13 cellular contexts compared by ENCODE assay signal in genomic region chr9:134606951-134607733, GRCh38. TPM values are rescaled to one million over a fixed set of nuclear protein-coding genes. Genes with fewer than 3 reads are reported as not detected.
A peak's percentile ranks its signal among the peaks of the same experiment; 100 is the strongest.
DNase-seq lines count a peak whose midpoint lies in the region; ATAC-seq and TF ChIP-seq lines count a peak whose summit lies in the region.
"Had no signal": no experiment of that assay in that cellular context is flagged by ENCODE, and none has a peak within 500 bp of the region (broad histone marks: within the 10 kb centered on the region; RNA-seq: fewer than 3 reads in every experiment).

No MANE protein-coding gene starts in this region.

- H3K27me3 Mint-ChIP-seq in WTC11 (ENCODE audit: low read depth), result no peaks in the 10 kb centered on the region; the same call in 1 of the 2 replicates

- 89% methylated on average over 13 of the region's 13 CpGs for WGBS in lung, 2 donors

- peaks cover 14% of the 10 kb centered on the region for H3K9me3 Mint-ChIP-seq in WTC11

- POLR2A ChIA-PET in WTC11 (lab: Charles Lee), result no interaction called here

- H3K27me3 ChIP-seq in lung (ENCODE audit: control insufficient read depth, insufficient read depth), result no peaks in the 10 kb centered on the region
- H3K27me3 ChIP-seq: tibial nerve had no signal

- no peak overlapping the region for H3K4me3 ChIP-seq in lung
- H3K4me3 ChIP-seq: skin epidermis, tibial nerve had no signal

- H3K9me3 ChIP-seq in lung (ENCODE audit: control insufficient read depth in 2 of 2, insufficient read depth in 1 of 2, low read length in 1 of 2), result peaks cover 0 to 2% of the 10 kb centered on the region in 2 donors
- H3K9me3 ChIP-seq: tibial nerve had no signal

- no peaks in the 10 kb centered on the region for H3K4me1 ChIP-seq in lung (ENCODE audit: control insufficient read depth in 2 of 2, insufficient read depth in 2 of 2, low read length in 2 of 2)

- CTCF ChIA-PET in WTC11 (lab: Charles Lee), result interaction anchor here (1.0 kb wide), 1 partner anchor 36 kb away, joined by 3 read pairs; no protein-coding TSS in a partner anchor

- TF ChIP-seq CTCF in WTC11 (IDR thresholded peaks at IDR 0.05) (no peak), lung (IDR thresholded peaks at IDR 0.05; ENCODE audit: control extremely low read depth, extremely low read depth) (no peak)

- no peak overlapping the region for H3K27ac Mint-ChIP-seq in WTC11
- H3K27ac Mint-ChIP-seq: immature natural killer cell had no signal

- no peaks in the 10 kb centered on the region for H3K36me3 ChIP-seq in lung (ENCODE audit: control insufficient read depth in 2 of 2, insufficient read depth in 2 of 2, low read length in 2 of 2)
- H3K36me3 ChIP-seq: tibial nerve had no signal

- ATAC-seq in WTC11, result peak; percentile 91
- ATAC-seq in lung (ENCODE audit: insufficient read depth, low FRiP score), result no peak
- no peak for ATAC-seq in GM21723 (IDR thresholded peaks at IDR 0.05; ENCODE audit: unreplicated experiment)

- DNase-seq in DMS 273 (lab: John Stamatoyannopoulos, UW; ENCODE audit: unreplicated experiment), result peak; percentile 14
- no peak for DNase-seq in DMS 273 treated with DMSO at 0.1 percent for 48 hours (lab: John Stamatoyannopoulos, UW)
- DNase-seq in HT-29 (ENCODE audit: low spot score), result peak; percentile 10
- DNase-seq in WTC11 (ENCODE audit: low spot score), result peak; percentile 70
- DNase-seq in lung (ENCODE audit: low spot score), result peak; percentile 14
- no peak for DNase-seq in C1 segment of cervical spinal cord (lab: John Stamatoyannopoulos, UW)
- DNase-seq in activated gamma-delta T cell (lab: John Stamatoyannopoulos, UW), result no peak
- DNase-seq: immature natural killer cell, naive B cell had no signal

- H3K27ac ChIP-seq in lung (ENCODE audit: low read depth in 1 of 2, low read length in 1 of 2), result no peak overlapping the region
- H3K27ac ChIP-seq: 22Rv1, tibial nerve had no signal

- H3K4me1 Mint-ChIP-seq in WTC11, result no peaks in the 10 kb centered on the region
- H3K4me1 Mint-ChIP-seq: immature natural killer cell, naive B cell had no signal

- H3K36me3 Mint-ChIP-seq in WTC11, result peaks cover 5% of the 10 kb centered on the region
- H3K36me3 Mint-ChIP-seq: immature natural killer cell had no signal

- H3K4me3 Mint-ChIP-seq in WTC11, result no peak overlapping the region
- H3K4me3 Mint-ChIP-seq: immature natural killer cell had no signal

TF ChIP-seq in WTC11, 78 proteins besides CTCF, POLR2A, EP300 and RAD21:
- TF ChIP-seq ZBTB43 (CRISPR knock-in tag; IDR thresholded peaks at IDR 0.05) (no peak), RORB (CRISPR knock-in tag; IDR thresholded peaks at IDR 0.05) (no peak), RELA (CRISPR knock-in tag; IDR thresholded peaks at IDR 0.05; ENCODE audit: borderline replicate concordance) (no peak), NR1H2 (CRISPR knock-in tag; IDR thresholded peaks at IDR 0.05) (no peak), NFYB (CRISPR knock-in tag; conservative IDR thresholded peaks at IDR 0.05; ENCODE audit: low read depth) (no peak), NR2C2 (CRISPR knock-in tag; IDR thresholded peaks at IDR 0.05) (no peak), SP1 (CRISPR knock-in tag; conservative IDR thresholded peaks at IDR 0.05) (no peak), ZNF317 (CRISPR knock-in tag; IDR thresholded peaks at IDR 0.05; ENCODE audit: borderline replicate concordance, low read depth) (no peak), IRF2 (CRISPR knock-in tag; IDR thresholded peaks at IDR 0.05; ENCODE audit: borderline replicate concordance, low read depth) (no peak), ZNF671 (CRISPR knock-in tag; IDR thresholded peaks at IDR 0.05) (no peak), MYBL2 (CRISPR knock-in tag; IDR thresholded peaks at IDR 0.05) (no peak), FOXJ3 (CRISPR knock-in tag; IDR thresholded peaks at IDR 0.05; ENCODE audit: borderline replicate concordance) (no peak), ZNF219 (CRISPR knock-in tag; IDR thresholded peaks at IDR 0.05; ENCODE audit: borderline replicate concordance) (no peak), FOXP1 (CRISPR knock-in tag; IDR thresholded peaks at IDR 0.05; ENCODE audit: borderline replicate concordance) (no peak), NR3C1 (CRISPR knock-in tag; conservative IDR thresholded peaks at IDR 0.05; ENCODE audit: low read depth) (no peak), ZSCAN18 (CRISPR knock-in tag; IDR thresholded peaks at IDR 0.05) (no peak)
- TF ChIP-seq, protein P1, sequence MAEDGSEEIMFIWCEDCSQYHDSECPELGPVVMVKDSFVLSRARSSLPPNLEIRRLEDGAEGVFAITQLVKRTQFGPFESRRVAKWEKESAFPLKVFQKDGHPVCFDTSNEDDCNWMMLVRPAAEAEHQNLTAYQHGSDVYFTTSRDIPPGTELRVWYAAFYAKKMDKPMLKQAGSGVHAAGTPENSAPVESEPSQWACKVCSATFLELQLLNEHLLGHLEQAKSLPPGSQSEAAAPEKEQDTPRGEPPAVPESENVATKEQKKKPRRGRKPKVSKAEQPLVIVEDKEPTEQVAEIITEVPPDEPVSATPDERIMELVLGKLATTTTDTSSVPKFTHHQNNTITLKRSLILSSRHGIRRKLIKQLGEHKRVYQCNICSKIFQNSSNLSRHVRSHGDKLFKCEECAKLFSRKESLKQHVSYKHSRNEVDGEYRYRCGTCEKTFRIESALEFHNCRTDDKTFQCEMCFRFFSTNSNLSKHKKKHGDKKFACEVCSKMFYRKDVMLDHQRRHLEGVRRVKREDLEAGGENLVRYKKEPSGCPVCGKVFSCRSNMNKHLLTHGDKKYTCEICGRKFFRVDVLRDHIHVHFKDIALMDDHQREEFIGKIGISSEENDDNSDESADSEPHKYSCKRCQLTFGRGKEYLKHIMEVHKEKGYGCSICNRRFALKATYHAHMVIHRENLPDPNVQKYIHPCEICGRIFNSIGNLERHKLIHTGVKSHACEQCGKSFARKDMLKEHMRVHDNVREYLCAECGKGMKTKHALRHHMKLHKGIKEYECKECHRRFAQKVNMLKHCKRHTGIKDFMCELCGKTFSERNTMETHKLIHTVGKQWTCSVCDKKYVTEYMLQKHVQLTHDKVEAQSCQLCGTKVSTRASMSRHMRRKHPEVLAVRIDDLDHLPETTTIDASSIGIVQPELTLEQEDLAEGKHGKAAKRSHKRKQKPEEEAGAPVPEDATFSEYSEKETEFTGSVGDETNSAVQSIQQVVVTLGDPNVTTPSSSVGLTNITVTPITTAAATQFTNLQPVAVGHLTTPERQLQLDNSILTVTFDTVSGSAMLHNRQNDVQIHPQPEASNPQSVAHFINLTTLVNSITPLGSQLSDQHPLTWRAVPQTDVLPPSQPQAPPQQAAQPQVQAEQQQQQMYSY (CRISPR knock-in tag; IDR thresholded peaks at IDR 0.05), result no peak
- TF ChIP-seq, protein P2, sequence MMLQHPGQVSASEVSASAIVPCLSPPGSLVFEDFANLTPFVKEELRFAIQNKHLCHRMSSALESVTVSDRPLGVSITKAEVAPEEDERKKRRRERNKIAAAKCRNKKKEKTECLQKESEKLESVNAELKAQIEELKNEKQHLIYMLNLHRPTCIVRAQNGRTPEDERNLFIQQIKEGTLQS (CRISPR knock-in tag; conservative IDR thresholded peaks at IDR 0.05), result no peak

RNA-seq across cellular contexts. Expression of gene COL5A1, which starts 34.5 kb away (rescaled TPM):
- total RNA-seq in HT-29 (2014; rRNA removed; shearing (Covaris generic)), result 0.43 TPM in 1 of 2 replicates, not detected in the other
- 13.5 to 17.7 TPM (median 16.4 TPM) in 3 replicates for total RNA-seq in WTC11 (2021)
- 100 to 1,000 TPM in 1 of 2 donors, 10 to 100 TPM in 1; 96.6 to 169 TPM for total RNA-seq in lung
- 10 to 100 TPM; 12.2 to 34.1 TPM for polyA plus RNA-seq in lung
- polyA plus RNA-seq: immature natural killer cell had no signal

Comparison
In these comparisons a context has a peak if more than half of its experiments do, and no peak if none do; other contexts are left out.
1. DNase-seq: peak in DMS 273 (single experiment), HT-29 (single experiment), WTC11 (single experiment) and lung (single experiment); none in DMS 273 treated with DMSO at 0.1 percent for 48 hours (single experiment), C1 segment of cervical spinal cord (0 of 14) and activated gamma-delta T cell (single experiment).
2. RNA of gene COL5A1, which starts 34.5 kb away (total RNA-seq): 96.6 to 169 TPM in lung and 13.5 to 17.7 TPM in WTC11; 0.43 TPM in HT-29; every median in the first group is over 10 times any median in the second.